10 cellular contexts compared by ENCODE assay signal in the genomic region with DNA sequence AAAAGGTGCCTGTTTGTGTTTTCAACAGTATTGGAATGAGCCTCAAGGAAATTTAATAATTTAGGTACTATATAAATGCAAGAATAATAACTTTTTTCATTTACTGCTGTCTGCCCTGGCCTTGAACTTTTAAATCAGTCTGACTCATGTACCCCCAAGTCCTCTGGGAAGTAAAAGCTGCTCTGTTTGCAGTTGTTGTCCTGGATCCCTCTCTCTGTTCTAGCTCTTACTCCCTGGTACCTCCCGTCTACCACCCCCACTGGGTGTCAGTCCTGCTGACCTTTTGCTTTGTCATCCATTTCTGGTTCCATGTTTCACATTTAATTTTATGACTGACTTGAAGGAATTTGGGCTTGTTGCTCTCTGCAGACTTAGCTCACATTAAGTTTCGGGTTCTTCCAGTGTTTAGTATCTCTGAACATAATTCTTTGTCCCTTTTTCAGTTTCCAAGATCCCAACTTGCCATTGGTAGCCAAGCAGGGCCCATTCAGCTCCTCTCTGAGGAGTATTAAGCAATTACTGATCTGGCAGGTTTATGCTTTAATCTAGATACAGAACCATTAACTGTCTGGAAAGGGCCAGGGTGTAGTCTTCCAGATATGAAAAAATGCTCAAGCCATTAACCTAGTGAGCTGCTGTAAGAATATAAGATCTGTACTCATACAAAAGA.
DNase-seq lines count a peak whose midpoint lies in the region; ATAC-seq, FAIRE-seq and TF ChIP-seq lines count a peak whose summit lies in the region.
"Had no signal": no experiment of that assay in that cellular context is flagged by ENCODE, and none has a peak within 500 bp of the region (broad histone marks: within the 10 kb centered on the region; RNA-seq: fewer than 3 reads in every experiment).

No MANE protein-coding gene starts in this region.

- no peak overlapping the region for H3K27ac Mint-ChIP-seq in astrocyte (ENCODE audit: unreplicated experiment)

- H3K27ac ChIP-seq in astrocyte (ENCODE audit: low read depth, low read length) (no peak overlapping the region), heart left ventricle (peak overlapping the region in 2 of 12 donors; percentile 24 to 34), osteoblast (ENCODE audit: low read depth, low read length) (peak overlapping the region; percentile 69), uterus (peak overlapping the region in 1 of 2 donors; percentile 18)

- H3K4me3 Mint-ChIP-seq in astrocyte (ENCODE audit: unreplicated experiment): no peak overlapping the region

- 39 to 62% (median 54%) methylated on average over 2 of the region's 2 CpGs for WGBS in heart left ventricle, 4 donors

- H3K36me3 Mint-ChIP-seq in astrocyte (ENCODE audit: low read depth, unreplicated experiment): no peaks in the 10 kb centered on the region

- H3K4me3 ChIP-seq in astrocyte (ENCODE audit: insufficient read depth, low read depth, low read length): no peak overlapping the region
- no peak overlapping the region for H3K4me3 ChIP-seq in heart left ventricle
- peak overlapping the region; percentile 35 for H3K4me3 ChIP-seq in osteoblast (ENCODE audit: insufficient read depth, low read length)
- no peak overlapping the region for H3K4me3 ChIP-seq in uterus
- H3K4me3 ChIP-seq: thyroid gland had no signal

- H2AFZ ChIP-seq in astrocyte (ENCODE audit: low read depth, low read length): no peak overlapping the region
- H2AFZ ChIP-seq in osteoblast (ENCODE audit: low read length): peak overlapping the region; percentile 57

- DNase-seq in Daoy (ENCODE audit: low read depth): peak; percentile 28
- DNase-seq in astrocyte (ENCODE audit: low read depth): peak; percentile 11
- DNase-seq in heart left ventricle: peak in 1 of 5 donors; percentile 24
- peak; percentile 89 for DNase-seq in osteoblast (ENCODE audit: insufficient read length, low spot score, missing footprints)
- no peak for DNase-seq in DMS53 treated with DMSO at 0.1 percent for 48 hours (lab: John Stamatoyannopoulos, UW; ENCODE audit: unreplicated experiment)
- DNase-seq in uterus: no peak
- no peak for DNase-seq in HT-29 (ENCODE audit: low spot score)
- DNase-seq in NCI-H1436 (lab: John Stamatoyannopoulos, UW): no peak
- DNase-seq: EL, thyroid gland had no signal

- no peaks in the 10 kb centered on the region for H3K79me2 ChIP-seq in astrocyte (ENCODE audit: insufficient read depth, low read length)
- H3K79me2 ChIP-seq in osteoblast (ENCODE audit: insufficient read depth, low read length): no peaks in the 10 kb centered on the region

- H3K27me3 Mint-ChIP-seq in astrocyte (ENCODE audit: low read depth, unreplicated experiment): no peaks in the 10 kb centered on the region

- H3K4me1 ChIP-seq in astrocyte (ENCODE audit: insufficient read depth, low read length): no peaks in the 10 kb centered on the region
- H3K4me1 ChIP-seq in heart left ventricle: peaks cover 0 to 14% (median 0%) of the 10 kb centered on the region in 12 donors
- H3K4me1 ChIP-seq in osteoblast (ENCODE audit: insufficient read depth, low read length): peaks cover 16% of the 10 kb centered on the region
- H3K4me1 ChIP-seq in uterus: peaks cover 0 to 4% of the 10 kb centered on the region in 2 donors

- H3K4me2 ChIP-seq in astrocyte (ENCODE audit: low read length) (peak overlapping the region; percentile 40), osteoblast (ENCODE audit: insufficient read depth, low read length) (peak overlapping the region; percentile 69)

- peak in 3 of 4 donors; percentile 53 to 89 (median 86) for ATAC-seq in heart left ventricle

- FAIRE-seq in astrocyte (lab: Jason Lieb, UNC): no peak

- H3K9me3 Mint-ChIP-seq in astrocyte (ENCODE audit: unreplicated experiment): no peaks in the 10 kb centered on the region

- H3K4me1 Mint-ChIP-seq in astrocyte (ENCODE audit: low read depth, unreplicated experiment): peaks cover 11% of the 10 kb centered on the region

- intact Hi-C loops in heart left ventricle (cut with DNase I) (loop anchor here in 2 of 10 donors (10.0 kb wide), 1 partner anchor 390 kb away; no protein-coding TSS in a partner anchor), uterus (cut with DNase I; ENCODE audit: low total_unique reads) (no loop called here)

- TF ChIP-seq CTCF in astrocyte (IDR thresholded peaks at IDR 0.05; ENCODE audit: insufficient read depth, low read depth, low read length) (no peak), heart left ventricle (IDR thresholded peaks at IDR 0.05) (no peak), osteoblast (IDR thresholded peaks at IDR 0.05; ENCODE audit: extremely low read depth, low read depth, low read length) (no peak), uterus (IDR thresholded peaks at IDR 0.05) (no peak)

- H3K9ac ChIP-seq in astrocyte (ENCODE audit: low read length): no peak overlapping the region

- H3K36me3 ChIP-seq in astrocyte (ENCODE audit: insufficient read depth, low read length) (no peaks in the 10 kb centered on the region), heart left ventricle (no peaks in the 10 kb centered on the region), osteoblast (ENCODE audit: insufficient read depth, low read length) (no peaks in the 10 kb centered on the region), uterus (no peaks in the 10 kb centered on the region)
- H3K36me3 ChIP-seq: thyroid gland had no signal

- H4K20me1 ChIP-seq in astrocyte (ENCODE audit: insufficient read depth, low read length): no peaks in the 10 kb centered on the region
- no peaks in the 10 kb centered on the region for H4K20me1 ChIP-seq in osteoblast (ENCODE audit: insufficient read depth, low read length)

- H3K27me3 ChIP-seq in astrocyte (ENCODE audit: insufficient read depth, low read length) (no peaks in the 10 kb centered on the region), heart left ventricle (no peaks in the 10 kb centered on the region), osteoblast (ENCODE audit: insufficient read depth, low read length) (no peaks in the 10 kb centered on the region), uterus (no peaks in the 10 kb centered on the region)
- H3K27me3 ChIP-seq: thyroid gland had no signal

- TF ChIP-seq POLR2A in heart left ventricle (IDR thresholded peaks at IDR 0.05) (no peak), uterus (IDR thresholded peaks at IDR 0.05) (no peak)

- H3K9me3 ChIP-seq in astrocyte (ENCODE audit: insufficient read depth, low read depth, low read length) (no peaks in the 10 kb centered on the region), heart left ventricle (peaks cover 0 to 3% (median 0%) of the 10 kb centered on the region in 12 donors), osteoblast (ENCODE audit: low read depth, low read length) (no peaks in the 10 kb centered on the region), uterus (no peaks in the 10 kb centered on the region)
- H3K9me3 ChIP-seq: thyroid gland had no signal

Comparison
In these comparisons a context has a peak if more than half of its experiments do, and no peak if none do; other contexts are left out.
1. DNase-seq: peak in Daoy (single experiment), astrocyte (single experiment) and osteoblast (single experiment); none in DMS53 treated with DMSO at 0.1 percent for 48 hours (single experiment), uterus (0 of 2), HT-29 (single experiment) and NCI-H1436 (single experiment).